In the genomic region with DNA sequence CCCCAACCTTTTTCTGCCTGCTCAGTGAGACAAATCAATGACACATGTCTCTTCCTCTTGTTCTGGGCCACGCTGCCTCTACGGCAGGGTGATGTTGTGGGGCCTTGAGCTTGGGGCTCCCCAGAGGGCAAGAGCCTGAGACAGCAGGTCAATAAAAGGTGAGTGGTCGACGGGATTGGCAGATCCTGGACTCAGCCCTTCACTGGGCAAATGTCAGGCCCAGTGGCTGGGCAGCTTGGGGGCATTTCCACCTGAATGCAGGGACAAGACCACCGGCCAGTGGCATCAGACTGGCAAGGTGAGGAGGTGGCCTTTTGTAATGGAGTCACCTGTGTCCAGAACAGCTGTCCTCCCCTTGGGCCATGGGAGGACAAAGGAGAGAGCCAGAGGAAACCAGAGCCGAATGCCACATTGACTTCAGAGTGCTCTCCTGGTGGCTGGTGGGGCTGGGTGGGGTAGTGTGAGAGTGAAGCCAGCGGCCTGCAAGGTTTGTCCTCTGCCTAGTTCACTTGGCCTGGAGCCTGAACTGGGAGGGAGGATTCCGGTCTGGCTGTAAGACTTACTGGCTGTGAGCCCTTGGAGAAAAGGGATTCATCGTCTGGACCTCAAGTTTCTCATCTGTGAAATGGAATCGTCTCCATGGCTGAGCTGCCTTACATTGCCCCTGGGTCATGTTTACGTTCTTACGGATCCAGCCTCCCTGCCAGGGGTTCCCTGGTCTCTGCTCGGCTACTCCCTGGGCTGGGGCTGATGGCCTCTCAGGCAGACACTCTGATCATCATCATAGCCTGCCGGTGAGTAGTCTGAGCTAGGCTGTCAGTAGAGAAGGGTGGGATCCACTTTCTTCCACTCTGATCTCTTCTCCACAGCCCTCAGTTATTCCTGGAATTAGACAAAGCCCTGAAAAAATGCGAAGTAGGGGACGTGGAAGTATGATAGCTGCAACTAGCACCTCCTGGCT, we compare ENCODE assay signal across 30 cellular contexts. TPM values are rescaled to one million over a fixed set of nuclear protein-coding genes. Genes with fewer than 3 reads are reported as not detected.
DNase-seq lines count a peak whose midpoint lies in the region; ATAC-seq, FAIRE-seq and TF ChIP-seq lines count a peak whose summit lies in the region.
"Had no signal": no experiment of that assay in that cellular context is flagged by ENCODE, and none has a peak within 500 bp of the region (broad histone marks: within the 10 kb centered on the region; RNA-seq: fewer than 3 reads in every experiment).

No MANE protein-coding gene starts in this region.

- no peaks in the 10 kb centered on the region for H3K27me3 ChIP-seq in aorta (ENCODE audit: control insufficient read depth in 1 of 2, insufficient read depth in 2 of 2, low read length in 1 of 2)
- no peaks in the 10 kb centered on the region for H3K27me3 ChIP-seq in small intestine (ENCODE audit: control insufficient read depth in 2 of 2, insufficient read depth in 2 of 2, low read length in 2 of 2)
- H3K27me3 ChIP-seq: transverse colon had no signal

- H3K27ac ChIP-seq in kidney (ENCODE audit: low read depth in 2 of 2, low read length in 2 of 2) (no peak overlapping the region), aorta (ENCODE audit: low read depth in 1 of 2, low read length in 2 of 2) (no peak overlapping the region), small intestine (ENCODE audit: low read depth in 1 of 2, low read length in 1 of 2) (no peak overlapping the region)
- H3K27ac ChIP-seq: epithelial cell of prostate, lower lobe of right lung, transverse colon had no signal

- FAIRE-seq in kidney (lab: Jason Lieb, UNC): no peak
- FAIRE-seq in small intestine (lab: Jason Lieb, UNC): no peak
- FAIRE-seq: astrocyte, G401.6, islet of Langerhans had no signal

- TF ChIP-seq CTCF in fibroblast of pulmonary artery (IDR thresholded peaks at IDR 0.05; ENCODE audit: low read length, missing control alignments): no peak
- TF ChIP-seq CTCF in kidney (IDR thresholded peaks at IDR 0.05; ENCODE audit: borderline replicate concordance, extremely low read depth, insufficient read depth): no peak
- no peak for TF ChIP-seq CTCF in mesothelial cell of epicardium (IDR thresholded peaks at IDR 0.05; ENCODE audit: unreplicated experiment)

- no peak overlapping the region for H3K9ac ChIP-seq in kidney (ENCODE audit: low read length in 2 of 2)

- H3K36me3 Mint-ChIP-seq in mesothelial cell of epicardium: no peaks in the 10 kb centered on the region
- H3K36me3 Mint-ChIP-seq: activated naive CD8-positive, alpha-beta T cell; CD4-positive, CD25-positive, alpha-beta regulatory T cell; IgD-negative memory B cell had no signal

- no peaks in the 10 kb centered on the region for H3K9me3 Mint-ChIP-seq in mesothelial cell of epicardium
- H3K9me3 Mint-ChIP-seq: activated T-helper 17 cell treated with anti-CD3 and anti-CD28 coated beads, Interleukin-2, amount 50 U/mL, for 72 hours; CD4-positive, CD25-positive, alpha-beta regulatory T cell; IgD-negative memory B cell had no signal

- H3K36me3 ChIP-seq in kidney (ENCODE audit: control insufficient read depth in 1 of 2, insufficient read depth in 2 of 2, low read length in 2 of 2) (no peaks in the 10 kb centered on the region), aorta (ENCODE audit: control insufficient read depth in 1 of 2, insufficient read depth in 2 of 2, low read length in 1 of 2) (no peaks in the 10 kb centered on the region), small intestine (ENCODE audit: control insufficient read depth in 2 of 2, insufficient read depth in 2 of 2, low read length in 2 of 2) (no peaks in the 10 kb centered on the region)
- H3K36me3 ChIP-seq: lower lobe of right lung, transverse colon had no signal

- DNase-seq in fibroblast of pulmonary artery (ENCODE audit: low read depth): peak; percentile 39
- peak; percentile 62 for DNase-seq in kidney
- peak; percentile 69 for DNase-seq in sciatic nerve (ENCODE audit: low spot score)
- DNase-seq in aorta: peak; percentile 68 to 79
- DNase-seq in small intestine: no peak
- DNase-seq in mesothelial cell of epicardium (ENCODE audit: low spot score in 2 of 2, unreplicated experiment in 2 of 2): no peak
- no peak for DNase-seq in GM19240 (ENCODE audit: insufficient read length, low spot score)
- DNase-seq: activated CD4-positive, alpha-beta T cell treated with anti-CD3 and anti-CD28 coated beads, Interleukin-2, amount 50 U/mL, for 48 hours; activated CD8-positive, alpha-beta memory T cell treated with anti-CD3 and anti-CD28 coated beads, Interleukin-2, amount 50 U/mL, for 4 hours; CD4-positive, CD25-positive, alpha-beta regulatory T cell; cerebellar nuclear complex; DMS153; foreskin melanocyte; lower lobe of right lung; NCI-H2081 treated with DMSO at 0.1 percent for 48 hours; NCI-H446; NCI-H82; stimulated activated naive CD8-positive, alpha-beta T cell treated with anti-CD3 and anti-CD28 coated beads, Interleukin-15, Interleukin-2, amounts not matched to agents 100 U/mL and 50 U/mL, for 24 hours; T1000; transverse colon had no signal

- H3K4me3 Mint-ChIP-seq in mesothelial cell of epicardium: no peak overlapping the region
- H3K4me3 Mint-ChIP-seq: activated naive CD8-positive, alpha-beta T cell; activated T-helper 17 cell treated with anti-CD3 and anti-CD28 coated beads, Interleukin-2, amount 50 U/mL, for 72 hours; CD4-positive, CD25-positive, alpha-beta regulatory T cell had no signal

- intact Hi-C loops in kidney (cut with DNase I): no loop called here
- intact Hi-C loops in sciatic nerve (cut with DNase I): no loop called here
- intact Hi-C loops in aorta (cut with DNase I): no loop called here

- H3K4me3 ChIP-seq in fibroblast of pulmonary artery (replicated peaks; ENCODE audit: low read depth, low read length) (no peak overlapping the region), kidney (ENCODE audit: low read length in 2 of 2) (no peak overlapping the region), aorta (ENCODE audit: low read length in 2 of 2) (no peak overlapping the region), small intestine (ENCODE audit: low read depth in 1 of 2, low read length in 2 of 2) (no peak overlapping the region)
- H3K4me3 ChIP-seq: lower lobe of right lung, transverse colon had no signal

- no peaks in the 10 kb centered on the region for H3K9me3 ChIP-seq in kidney (ENCODE audit: control insufficient read depth in 1 of 2, low read length in 2 of 2)
- H3K9me3 ChIP-seq in aorta (ENCODE audit: control insufficient read depth, low read length): no peaks in the 10 kb centered on the region
- no peaks in the 10 kb centered on the region for H3K9me3 ChIP-seq in small intestine (ENCODE audit: control insufficient read depth, low read depth)
- H3K9me3 ChIP-seq: lower lobe of right lung, transverse colon had no signal

- peak; percentile 54 for ATAC-seq in sciatic nerve
- peak; percentile 47 for ATAC-seq in aorta (ENCODE audit: low FRiP score)
- ATAC-seq: activated T-helper 17 cell treated with anti-CD3 and anti-CD28 coated beads, Interleukin-2, amount 50 U/mL, for 72 hours; stimulated activated naive CD8-positive, alpha-beta T cell treated with anti-CD3 and anti-CD28 coated beads, Interleukin-15, Interleukin-2, amounts not matched to agents 100 U/mL and 50 U/mL, for 24 hours had no signal

- no peak overlapping the region for H3K27ac Mint-ChIP-seq in mesothelial cell of epicardium
- H3K27ac Mint-ChIP-seq: activated naive CD8-positive, alpha-beta T cell had no signal

- H3K4me1 ChIP-seq in kidney (ENCODE audit: control insufficient read depth in 1 of 2, insufficient read depth in 1 of 2, low read depth in 1 of 2, low read length in 2 of 2): no peaks in the 10 kb centered on the region
- H3K4me1 ChIP-seq in aorta (ENCODE audit: control insufficient read depth in 1 of 2, insufficient read depth in 2 of 2, low read length in 2 of 2): no peaks in the 10 kb centered on the region
- no peaks in the 10 kb centered on the region for H3K4me1 ChIP-seq in small intestine (ENCODE audit: control insufficient read depth in 2 of 2, insufficient read depth in 1 of 2, low read depth in 1 of 2, low read length in 1 of 2)
- H3K4me1 ChIP-seq: transverse colon had no signal

- no peaks in the 10 kb centered on the region for H3K27me3 Mint-ChIP-seq in mesothelial cell of epicardium (ENCODE audit: low read depth)
- H3K27me3 Mint-ChIP-seq: activated naive CD8-positive, alpha-beta T cell; activated T-helper 17 cell treated with anti-CD3 and anti-CD28 coated beads, Interleukin-2, amount 50 U/mL, for 72 hours had no signal

- WGBS in aorta, 2 donors: 65 to 75% methylated on average over 16 of the region's 16 CpGs
- 66 to 81% (median 74%) methylated on average over 16 of the region's 16 CpGs for WGBS in small intestine, 3 donors

- no peaks in the 10 kb centered on the region for H3K4me1 Mint-ChIP-seq in mesothelial cell of epicardium
- H3K4me1 Mint-ChIP-seq: IgD-negative memory B cell had no signal

RNA-seq across cellular contexts. Expression of a gene that starts 25.4 kb away (rescaled TPM):
- total RNA-seq in kidney (not detected), sciatic nerve (1.1 TPM), aorta (1 to 10 TPM in 1 of 2 donors, under 1 TPM in 1; 0.23 to 1.5 TPM), mesothelial cell of epicardium (not detected in 3 replicates)
- polyA plus RNA-seq in kidney (ENCODE audit: insufficient read depth, low read depth, low replicate concordance) (not detected), aorta (not detected), small intestine (under 1 TPM in 1 of 3 donors, not detected in 2; 0.04 TPM)
- total RNA-seq: activated T-helper 17 cell treated with anti-CD3 and anti-CD28 coated beads, Interleukin-2, amount 50 U/mL, for 72 hours; astrocyte; CD4-positive, CD25-positive, alpha-beta regulatory T cell; lower lobe of right lung; M059J; OCI-LY7; renal cortical epithelial cell; transverse colon had no signal
- polyA plus RNA-seq: CD4-positive, CD25-positive, alpha-beta regulatory T cell; IgD-negative memory B cell had no signal

RNA-seq across cellular contexts. Expression of a gene that starts 44.3 kb away (rescaled TPM):
- total RNA-seq in kidney (44.8 TPM), sciatic nerve (131 TPM), aorta (100 to 1,000 TPM in 1 of 2 donors, 10 to 100 TPM in 1; 83.0 to 131 TPM), mesothelial cell of epicardium (3.3 to 4.3 TPM (median 3.4 TPM) in 3 replicates)
- polyA plus RNA-seq in kidney (ENCODE audit: insufficient read depth, low read depth, low replicate concordance) (34.5 TPM), aorta (100 to 1,000 TPM in 1 of 2 donors, 10 to 100 TPM in 1; 76.7 to 105 TPM), small intestine (1 to 10 TPM; 1.1 to 6.1 (median 1.9) TPM)
- total RNA-seq: CD4-positive, CD25-positive, alpha-beta regulatory T cell; M059J; renal cortical epithelial cell had no signal
- polyA plus RNA-seq: IgD-negative memory B cell had no signal

Comparison
In these comparisons a context has a peak if more than half of its experiments do, and no peak if none do; other contexts are left out.
1. DNase-seq: peak in fibroblast of pulmonary artery (single experiment), kidney (single experiment), sciatic nerve (single experiment) and aorta (2 of 2); none in small intestine (single experiment), mesothelial cell of epicardium (0 of 2) and GM19240 (single experiment).